Comparison of ENCODE assay signal across 10 cellular contexts in genomic region chr1:38000233-38000528, GRCh38. TPM values are rescaled to one million over a fixed set of nuclear protein-coding genes. Genes with fewer than 3 reads are reported as not detected.
DNase-seq lines count a peak whose midpoint lies in the region; ATAC-seq and TF ChIP-seq lines count a peak whose summit lies in the region.
"Had no signal": no experiment of that assay in that cellular context is flagged by ENCODE, and none has a peak within 500 bp of the region (broad histone marks: within the 10 kb centered on the region; RNA-seq: fewer than 3 reads in every experiment).

No MANE protein-coding gene starts in this region.

- H2AK5ac ChIP-seq in trophoblast cell (ENCODE audit: low read length), result peak overlapping the region; percentile 65

- peak overlapping the region; percentile 54 for H3K9ac ChIP-seq in trophoblast cell (ENCODE audit: low read length)

- peaks cover 41% of the 10 kb centered on the region for H3K79me2 ChIP-seq in trophoblast cell (ENCODE audit: control insufficient read depth, insufficient read depth, low read length, poor library complexity)

- peak overlapping the region; percentile 46 for H3K4me2 ChIP-seq in trophoblast cell (ENCODE audit: low read length)

- TF ChIP-seq POLR2A in lower leg skin (IDR thresholded peaks at IDR 0.05), result no peak

- H4K12ac ChIP-seq in trophoblast cell (ENCODE audit: low read depth, low read length), result peak overlapping the region; percentile 14

- TF ChIP-seq CTCF in CD4-positive, alpha-beta T cell (IDR thresholded peaks at IDR 0.05), result no peak
- TF ChIP-seq CTCF in fibroblast of pulmonary artery (IDR thresholded peaks at IDR 0.05; ENCODE audit: low read length, missing control alignments) (no peak), lower leg skin (IDR thresholded peaks at IDR 0.05) (no peak)

- H2BK120ac ChIP-seq in trophoblast cell (ENCODE audit: insufficient read depth, low read length, poor library complexity), result peak overlapping the region; percentile 94

- H3K36me3 Mint-ChIP-seq in CD4-positive, alpha-beta T cell (ENCODE audit: low read depth), result no peaks in the 10 kb centered on the region
- no peaks in the 10 kb centered on the region for H3K36me3 Mint-ChIP-seq in T-cell

- H3K4me3 Mint-ChIP-seq in CD4-positive, alpha-beta T cell, result no peak overlapping the region
- H3K4me3 Mint-ChIP-seq in T-cell, result no peak overlapping the region
- H3K4me3 Mint-ChIP-seq: activated B cell treated with CpG ODN at 0.5 μM for 24 hours had no signal

- peak overlapping the region; percentile 30 for H3K27ac Mint-ChIP-seq in CD4-positive, alpha-beta T cell
- peak overlapping the region; percentile 94 to 95 for H3K27ac Mint-ChIP-seq in T-cell
- H3K27ac Mint-ChIP-seq: activated B cell treated with CpG ODN at 0.5 μM for 24 hours had no signal

- H3K27me3 Mint-ChIP-seq in CD4-positive, alpha-beta T cell, result peaks cover 4% of the 10 kb centered on the region
- H3K27me3 Mint-ChIP-seq in T-cell, result peaks cover 0 to 3% of the 10 kb centered on the region in 2 donors

- no peaks in the 10 kb centered on the region for H3K9me3 ChIP-seq in CD4-positive, alpha-beta T cell (ENCODE audit: control insufficient read depth, low read length)
- no peaks in the 10 kb centered on the region for H3K9me3 ChIP-seq in trophoblast cell (ENCODE audit: insufficient read depth, low read depth, low read length)

- H3K36me3 ChIP-seq in trophoblast cell (ENCODE audit: control insufficient read depth in 1 of 2, insufficient read depth in 2 of 2, low read length in 2 of 2), result peaks cover 28 to 30% of the 10 kb centered on the region in 2 experiments

- H4K8ac ChIP-seq in trophoblast cell (ENCODE audit: low read depth, low read length), result peak overlapping the region; percentile 87

- H3K23ac ChIP-seq in trophoblast cell (ENCODE audit: low read length), result no peak overlapping the region

- H3K4ac ChIP-seq in trophoblast cell (ENCODE audit: low read depth, low read length), result peak overlapping the region; percentile 81

- peak overlapping the region; percentile 97 for H2BK5ac ChIP-seq in trophoblast cell (ENCODE audit: low read depth, low read length, poor library complexity)

- peak overlapping the region; percentile 72 for H2BK12ac ChIP-seq in trophoblast cell (ENCODE audit: low read length)

- H3K4me1 ChIP-seq in trophoblast cell (ENCODE audit: control insufficient read depth in 1 of 2, insufficient read depth in 2 of 2, low read length in 2 of 2), result peaks cover 44 to 51% of the 10 kb centered on the region in 2 experiments

- POLR2A ChIA-PET in CD4-positive, alpha-beta T cell (lab: Charles Lee), result no interaction called here
- POLR2A ChIA-PET in T-cell (lab: Charles Lee), result no interaction called here

- WGBS in trophoblast cell (ENCODE audit: extremely low coverage, insufficient coverage, insufficient read length), result no CpG with 5 or more reads among the region's 2 CpGs
- 27 to 60% methylated on average over 2 of the region's 2 CpGs for WGBS in lower leg skin, 2 donors

- H2AFZ ChIP-seq in trophoblast cell (ENCODE audit: insufficient read depth, low read length, poor library complexity), result peak overlapping the region; percentile 19

- peaks cover 28% of the 10 kb centered on the region for H3K4me1 Mint-ChIP-seq in CD4-positive, alpha-beta T cell (ENCODE audit: low read depth)
- peaks cover 23 to 59% (median 59%) of the 10 kb centered on the region in 3 donors for H3K4me1 Mint-ChIP-seq in T-cell

- DNase-seq in CD4-positive, alpha-beta T cell, result no peak
- DNase-seq in T-cell (no peak), fibroblast of pulmonary artery (ENCODE audit: low read depth) (no peak), trophoblast cell (no peak), nucleus accumbens (lab: John Stamatoyannopoulos, UW) (no peak), DMS153 treated with DMSO at 0.1 percent for 48 hours (lab: John Stamatoyannopoulos, UW; ENCODE audit: unreplicated experiment) (no peak), lower leg skin (ENCODE audit: low spot score in 2 of 2) (no peak)
- DNase-seq: activated B cell treated with CpG ODN at 0.5 μM for 24 hours, NCI-H146 had no signal

- peak overlapping the region; percentile 81 for H3K18ac ChIP-seq in trophoblast cell (ENCODE audit: low read length)

- H3K14ac ChIP-seq in trophoblast cell (ENCODE audit: low read length), result peak overlapping the region; percentile 87

- peak overlapping the region; percentile 97 for H4K91ac ChIP-seq in trophoblast cell (ENCODE audit: low read depth, low read length)

- ATAC-seq in CD4-positive, alpha-beta T cell (ENCODE audit: poor library complexity), result no peak
- no peak for ATAC-seq in T-cell (replicated peaks in 1 of 4)
- no peak for ATAC-seq in GM18519 (IDR thresholded peaks at IDR 0.05; ENCODE audit: low FRiP score, unreplicated experiment)

- H3K9me3 Mint-ChIP-seq in CD4-positive, alpha-beta T cell, result no peaks in the 10 kb centered on the region
- H3K9me3 Mint-ChIP-seq in T-cell, result no peaks in the 10 kb centered on the region
- H3K9me3 Mint-ChIP-seq: activated B cell treated with CpG ODN at 0.5 μM for 24 hours had no signal

- H3K79me1 ChIP-seq in trophoblast cell (ENCODE audit: low read length), result peaks cover 45% of the 10 kb centered on the region

- H3K27ac ChIP-seq in CD4-positive, alpha-beta T cell (ENCODE audit: low read depth, low read length), result no peak overlapping the region
- H3K27ac ChIP-seq in trophoblast cell (ENCODE audit: low read depth, low read length), result peak overlapping the region; percentile 95

- H3K4me3 ChIP-seq in fibroblast of pulmonary artery (replicated peaks; ENCODE audit: low read depth, low read length) (peak overlapping the region; percentile 35), trophoblast cell (ENCODE audit: low read depth, low read length) (no peak overlapping the region), lower leg skin (ENCODE audit: low read depth, poor library complexity, severe bottlenecking) (no peak overlapping the region)

- no peaks in the 10 kb centered on the region for H3K27me3 ChIP-seq in CD4-positive, alpha-beta T cell (ENCODE audit: control insufficient read depth, insufficient read depth, low read length)
- H3K27me3 ChIP-seq in trophoblast cell (ENCODE audit: insufficient read depth, low read length), result no peaks in the 10 kb centered on the region

- CTCF ChIA-PET in CD4-positive, alpha-beta T cell (lab: Charles Lee), result no interaction called here
- CTCF ChIA-PET in T-cell (lab: Charles Lee), result interaction anchor here in 1 of 2 donors (0.6 kb wide), 1 partner anchor 506 kb away, joined by 6 read pairs; no protein-coding TSS in a partner anchor

- intact Hi-C loops in CD4-positive, alpha-beta T cell (cut with DNase I, micrococcal nuclease), result no loop called here
- intact Hi-C loops in lower leg skin (cut with DNase I; ENCODE audit: low total_unique reads), result no loop called here

RNA-seq across cellular contexts. Expression of gene FHL3, which starts 5.1 kb away (rescaled TPM):
- total RNA-seq in CD4-positive, alpha-beta T cell, result 1 to 10 TPM; 3.4 to 3.7 TPM
- 10 to 100 TPM in 2 of 5 donors, 1 to 10 TPM in 3; 4.1 to 19.3 (median 8.1) TPM for total RNA-seq in T-cell
- 56.9 and 57.3 TPM in 2 replicates for polyA plus RNA-seq in trophoblast cell (2013)
- 10 to 100 TPM; 20.1 to 25.8 (median 21.9) TPM for total RNA-seq in lower leg skin

RNA-seq across cellular contexts. Expression of gene SF3A3, which starts 10.4 kb away (rescaled TPM):
- 10 to 100 TPM; 40.5 to 42.5 TPM for total RNA-seq in CD4-positive, alpha-beta T cell
- 10 to 100 TPM; 45.2 to 69.9 (median 53.0) TPM for total RNA-seq in T-cell
- polyA plus RNA-seq in trophoblast cell (2013), result 33.9 and 37.1 TPM in 2 replicates
- total RNA-seq in lower leg skin, result 10 to 100 TPM; 33.6 to 68.9 (median 36.9) TPM

RNA-seq across cellular contexts. Expression of gene UTP11, which starts 12.4 kb away (rescaled TPM):
- total RNA-seq in CD4-positive, alpha-beta T cell, result 1 to 10 TPM; 8.7 to 9.4 TPM
- total RNA-seq in T-cell (10 to 100 TPM in 3 of 5 donors, 1 to 10 TPM in 2; 8.5 to 18.3 (median 15.9) TPM), lower leg skin (10 to 100 TPM; 34.6 to 49.8 (median 37.9) TPM)
- 56.4 and 56.8 TPM in 2 replicates for polyA plus RNA-seq in trophoblast cell (2013)

RNA-seq across cellular contexts. Expression of gene POU3F1, which starts 46.4 kb away (rescaled TPM):
- total RNA-seq in CD4-positive, alpha-beta T cell, result under 1 TPM; 0.22 to 0.27 TPM
- total RNA-seq in T-cell (under 1 TPM; 0.28 to 0.72 (median 0.64) TPM), lower leg skin (10 to 100 TPM; 19.1 to 53.3 (median 35.4) TPM)
- 0.44 and 0.46 TPM in 2 replicates for polyA plus RNA-seq in trophoblast cell (2013)

RNA-seq across cellular contexts. Expression of gene INPP5B, which starts 53.3 kb away (rescaled TPM):
- total RNA-seq in CD4-positive, alpha-beta T cell, result 10 to 100 TPM; 11.7 to 12.7 TPM
- total RNA-seq in T-cell (10 to 100 TPM; 27.9 to 35.8 (median 30.9) TPM), lower leg skin (10 to 100 TPM; 12.9 to 23.3 (median 18.7) TPM)
- polyA plus RNA-seq in trophoblast cell (2013), result 9.0 TPM in 2 replicates
